Comparison of ENCODE assay signal across 8 cellular contexts in the genomic region with DNA sequence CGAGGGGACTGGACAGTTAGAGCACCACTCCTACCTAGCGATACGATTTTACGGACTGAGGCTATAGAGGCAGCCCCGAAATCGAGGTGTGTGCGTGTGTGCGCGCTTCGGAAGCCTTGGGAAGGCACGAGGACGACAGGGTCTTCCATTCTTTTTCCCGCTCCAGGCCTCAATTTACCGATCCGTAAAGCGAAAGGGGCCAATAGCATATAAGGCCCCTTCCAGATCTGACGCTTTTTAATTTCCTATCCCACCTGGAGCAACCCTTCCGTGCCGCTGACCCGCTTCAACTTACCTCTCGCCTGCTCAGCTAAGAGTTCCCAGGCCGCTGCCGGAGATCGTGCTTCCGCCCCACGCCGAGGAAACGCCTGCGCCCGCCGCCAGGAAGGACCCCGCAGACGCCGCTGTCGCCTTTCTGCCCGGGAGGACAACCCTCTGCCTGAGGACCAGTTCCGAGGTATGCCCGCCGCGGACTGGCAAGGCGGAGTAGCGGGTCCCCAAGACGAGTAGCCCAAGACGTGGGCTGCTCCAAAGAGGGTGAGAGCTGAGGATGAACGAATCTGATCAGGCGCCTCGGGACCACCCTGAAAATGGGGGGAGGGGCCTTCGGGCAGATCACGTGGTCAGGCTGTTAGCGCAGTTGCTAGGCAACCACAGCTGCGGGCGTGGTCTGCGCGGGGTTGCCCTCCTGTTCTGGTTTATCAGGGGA. TPM values are rescaled to one million over a fixed set of nuclear protein-coding genes. Genes with fewer than 3 reads are reported as not detected.
DNase-seq lines count a peak whose midpoint lies in the region; ATAC-seq, FAIRE-seq and TF ChIP-seq lines count a peak whose summit lies in the region.

A gene (minus strand): TSS at position 372 of the 709 bp plus-strand sequence. CDS start 4,924 bp downstream, outside the sequence.

- no peaks in the 10 kb centered on the region for H3K27me3 Mint-ChIP-seq in astrocyte (ENCODE audit: low read depth, unreplicated experiment)

- peak; percentile 92 for TF ChIP-seq POLR2A in GM12892 (IDR thresholded peaks at IDR 0.05; ENCODE audit: low read depth, low read length)

- H3K9me3 ChIP-seq in astrocyte (ENCODE audit: insufficient read depth, low read depth, low read length) = no peaks in the 10 kb centered on the region
- H3K9me3 ChIP-seq in aorta (ENCODE audit: control insufficient read depth, low read length) = no peaks in the 10 kb centered on the region

- H3K9ac ChIP-seq in astrocyte (ENCODE audit: low read length) = peak within 1 kb of the TSS; percentile 95

- peaks cover 5% of the 10 kb centered on the region for H3K36me3 ChIP-seq in astrocyte (ENCODE audit: insufficient read depth, low read length)
- H3K36me3 ChIP-seq in aorta (ENCODE audit: control insufficient read depth in 1 of 2, insufficient read depth in 2 of 2, low read length in 1 of 2) = no peaks in the 10 kb centered on the region

- H2AFZ ChIP-seq in astrocyte (ENCODE audit: low read depth, low read length) = peak within 1 kb of the TSS; percentile 95

- peak within 1 kb of the TSS; percentile 87 for H3K4me2 ChIP-seq in astrocyte (ENCODE audit: low read length)

- no peaks in the 10 kb centered on the region for H3K9me3 Mint-ChIP-seq in astrocyte (ENCODE audit: unreplicated experiment)

- H4K20me1 ChIP-seq in astrocyte (ENCODE audit: insufficient read depth, low read length) = peaks cover 16% of the 10 kb centered on the region

- H3K4me3 ChIP-seq in astrocyte (ENCODE audit: insufficient read depth, low read depth, low read length) (peak within 1 kb of the TSS; percentile 85), aorta (ENCODE audit: low read length in 2 of 2) (peak within 1 kb of the TSS; percentile 72 to 81)

- DNase-seq in GM12892 (ENCODE audit: insufficient read length) (peak; percentile 83), NCI-H2029 treated with DMSO at 0.1 percent for 48 hours (lab: John Stamatoyannopoulos, UW) (peak; percentile 50), T-helper 22 cell (ENCODE audit: low read depth) (peak; percentile 85), astrocyte (ENCODE audit: low read depth) (peak; percentile 75), hepatic stellate cell (ENCODE audit: low spot score) (peak; percentile 92), renal cortical epithelial cell (ENCODE audit: low read depth) (peak; percentile 70), aorta (peak; percentile 95 to 98)

- H3K4me1 ChIP-seq in astrocyte (ENCODE audit: insufficient read depth, low read length) = peaks cover 32% of the 10 kb centered on the region
- H3K4me1 ChIP-seq in aorta (ENCODE audit: control insufficient read depth in 1 of 2, insufficient read depth in 2 of 2, low read length in 2 of 2) = no peaks in the 10 kb centered on the region

- H3K79me2 ChIP-seq in astrocyte (ENCODE audit: insufficient read depth, low read length) = peaks cover 49% of the 10 kb centered on the region

- peaks cover 9% of the 10 kb centered on the region for H3K36me3 Mint-ChIP-seq in astrocyte (ENCODE audit: low read depth, unreplicated experiment)

- H3K27me3 ChIP-seq in astrocyte (ENCODE audit: insufficient read depth, low read length) (no peaks in the 10 kb centered on the region), aorta (ENCODE audit: control insufficient read depth in 1 of 2, insufficient read depth in 2 of 2, low read length in 1 of 2) (no peaks in the 10 kb centered on the region)

- peak; percentile 63 for ATAC-seq in HG02943 (IDR thresholded peaks at IDR 0.05; ENCODE audit: low read depth, unreplicated experiment)
- ATAC-seq in aorta (ENCODE audit: low FRiP score) = peak; percentile 96

- TF ChIP-seq CTCF in astrocyte (IDR thresholded peaks at IDR 0.05; ENCODE audit: insufficient read depth, low read depth, low read length) = no peak

- H3K4me1 Mint-ChIP-seq in astrocyte (ENCODE audit: low read depth, unreplicated experiment) = peaks cover 25% of the 10 kb centered on the region

- H3K4me3 Mint-ChIP-seq in astrocyte (ENCODE audit: unreplicated experiment) = peak within 1 kb of the TSS; percentile 91

- intact Hi-C loops in aorta (cut with DNase I) = no loop called here

- H3K27ac ChIP-seq in astrocyte (ENCODE audit: low read depth, low read length) (peak within 1 kb of the TSS; percentile 100), aorta (ENCODE audit: low read depth in 1 of 2, low read length in 2 of 2) (peak within 1 kb of the TSS in 1 of 2 donors; percentile 38)

- FAIRE-seq in GM12892 (lab: Jason Lieb, UNC) (peak; percentile 98), astrocyte (lab: Jason Lieb, UNC) (no peak)

- WGBS in aorta, 2 donors = 0% methylated on average over 54 of the region's 54 CpGs

- peak within 1 kb of the TSS; percentile 100 for H3K27ac Mint-ChIP-seq in astrocyte (ENCODE audit: unreplicated experiment)

RNA-seq across cellular contexts. Expression of the gene that starts here (rescaled TPM):
- polyA plus RNA-seq in GM12892 (2012; ENCODE audit: missing spikeins) = 76.9 TPM
- total RNA-seq in astrocyte (129 and 133 TPM in 2 replicates), renal cortical epithelial cell (108 and 276 TPM in 2 replicates), aorta (10 to 100 TPM; 64.4 to 78.6 TPM)
- 10 to 100 TPM; 17.8 to 37.7 TPM for polyA plus RNA-seq in aorta
